Comparison of ENCODE assay signal across 1 cellular context in the genomic region with DNA sequence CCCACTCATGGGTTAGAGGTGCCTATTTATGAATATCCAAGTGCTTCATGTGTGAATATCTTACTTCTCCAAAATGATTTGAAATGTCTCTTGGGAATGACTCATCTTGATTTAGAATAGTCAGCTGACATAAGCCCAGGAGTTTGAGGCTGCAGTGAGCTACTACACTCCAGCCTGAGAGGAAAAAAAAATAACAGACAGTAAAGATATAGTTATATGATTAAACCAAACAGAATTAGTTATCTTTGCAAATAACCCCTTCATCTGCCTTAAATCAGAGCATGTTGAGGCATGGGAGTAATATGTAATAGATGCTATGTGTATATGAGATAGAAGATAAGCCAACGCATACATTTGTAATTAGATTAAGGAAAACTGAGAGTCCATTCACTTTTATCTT.
TF ChIP-seq lines count a peak whose summit lies in the region.

No MANE protein-coding gene starts in this region.

TF ChIP-seq in HEK293, 187 proteins besides CTCF, POLR2A, EP300 and RAD21 (continued from another document):
- TF ChIP-seq BCL11A (tag by site-specific recombination; IDR thresholded peaks at IDR 0.05; ENCODE audit: low read depth) (no peak), ZNF157 (tag by site-specific recombination; IDR thresholded peaks at IDR 0.05) (no peak), KLF1 (tag by site-specific recombination; IDR thresholded peaks at IDR 0.05) (no peak), ZXDB (tag by site-specific recombination; IDR thresholded peaks at IDR 0.05) (peak; percentile 10; the same call in 1 of the 2 replicates), FEZF1 (tag by site-specific recombination; IDR thresholded peaks at IDR 0.05) (no peak), GLIS2 (tag by site-specific recombination; IDR thresholded peaks at IDR 0.05) (no peak), ZNF311 (tag by site-specific recombination; IDR thresholded peaks at IDR 0.05; ENCODE audit: borderline replicate concordance) (no peak), ZIC2 (tag by site-specific recombination; IDR thresholded peaks at IDR 0.05) (no peak), ZNF366 (tag by site-specific recombination; conservative IDR thresholded peaks at IDR 0.05) (peak; percentile 46), PRDM6 (tag by site-specific recombination; IDR thresholded peaks at IDR 0.05) (peak; percentile 52; the same call in 1 of the 2 replicates)
- TF ChIP-seq, protein P1, sequence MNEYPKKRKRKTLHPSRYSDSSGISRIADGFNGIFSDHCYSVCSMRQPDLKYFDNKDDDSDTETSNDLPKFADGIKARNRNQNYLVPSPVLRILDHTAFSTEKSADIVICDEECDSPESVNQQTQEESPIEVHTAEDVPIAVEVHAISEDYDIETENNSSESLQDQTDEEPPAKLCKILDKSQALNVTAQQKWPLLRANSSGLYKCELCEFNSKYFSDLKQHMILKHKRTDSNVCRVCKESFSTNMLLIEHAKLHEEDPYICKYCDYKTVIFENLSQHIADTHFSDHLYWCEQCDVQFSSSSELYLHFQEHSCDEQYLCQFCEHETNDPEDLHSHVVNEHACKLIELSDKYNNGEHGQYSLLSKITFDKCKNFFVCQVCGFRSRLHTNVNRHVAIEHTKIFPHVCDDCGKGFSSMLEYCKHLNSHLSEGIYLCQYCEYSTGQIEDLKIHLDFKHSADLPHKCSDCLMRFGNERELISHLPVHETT (tag by site-specific recombination; IDR thresholded peaks at IDR 0.05), result no peak
- TF ChIP-seq, protein P2, sequence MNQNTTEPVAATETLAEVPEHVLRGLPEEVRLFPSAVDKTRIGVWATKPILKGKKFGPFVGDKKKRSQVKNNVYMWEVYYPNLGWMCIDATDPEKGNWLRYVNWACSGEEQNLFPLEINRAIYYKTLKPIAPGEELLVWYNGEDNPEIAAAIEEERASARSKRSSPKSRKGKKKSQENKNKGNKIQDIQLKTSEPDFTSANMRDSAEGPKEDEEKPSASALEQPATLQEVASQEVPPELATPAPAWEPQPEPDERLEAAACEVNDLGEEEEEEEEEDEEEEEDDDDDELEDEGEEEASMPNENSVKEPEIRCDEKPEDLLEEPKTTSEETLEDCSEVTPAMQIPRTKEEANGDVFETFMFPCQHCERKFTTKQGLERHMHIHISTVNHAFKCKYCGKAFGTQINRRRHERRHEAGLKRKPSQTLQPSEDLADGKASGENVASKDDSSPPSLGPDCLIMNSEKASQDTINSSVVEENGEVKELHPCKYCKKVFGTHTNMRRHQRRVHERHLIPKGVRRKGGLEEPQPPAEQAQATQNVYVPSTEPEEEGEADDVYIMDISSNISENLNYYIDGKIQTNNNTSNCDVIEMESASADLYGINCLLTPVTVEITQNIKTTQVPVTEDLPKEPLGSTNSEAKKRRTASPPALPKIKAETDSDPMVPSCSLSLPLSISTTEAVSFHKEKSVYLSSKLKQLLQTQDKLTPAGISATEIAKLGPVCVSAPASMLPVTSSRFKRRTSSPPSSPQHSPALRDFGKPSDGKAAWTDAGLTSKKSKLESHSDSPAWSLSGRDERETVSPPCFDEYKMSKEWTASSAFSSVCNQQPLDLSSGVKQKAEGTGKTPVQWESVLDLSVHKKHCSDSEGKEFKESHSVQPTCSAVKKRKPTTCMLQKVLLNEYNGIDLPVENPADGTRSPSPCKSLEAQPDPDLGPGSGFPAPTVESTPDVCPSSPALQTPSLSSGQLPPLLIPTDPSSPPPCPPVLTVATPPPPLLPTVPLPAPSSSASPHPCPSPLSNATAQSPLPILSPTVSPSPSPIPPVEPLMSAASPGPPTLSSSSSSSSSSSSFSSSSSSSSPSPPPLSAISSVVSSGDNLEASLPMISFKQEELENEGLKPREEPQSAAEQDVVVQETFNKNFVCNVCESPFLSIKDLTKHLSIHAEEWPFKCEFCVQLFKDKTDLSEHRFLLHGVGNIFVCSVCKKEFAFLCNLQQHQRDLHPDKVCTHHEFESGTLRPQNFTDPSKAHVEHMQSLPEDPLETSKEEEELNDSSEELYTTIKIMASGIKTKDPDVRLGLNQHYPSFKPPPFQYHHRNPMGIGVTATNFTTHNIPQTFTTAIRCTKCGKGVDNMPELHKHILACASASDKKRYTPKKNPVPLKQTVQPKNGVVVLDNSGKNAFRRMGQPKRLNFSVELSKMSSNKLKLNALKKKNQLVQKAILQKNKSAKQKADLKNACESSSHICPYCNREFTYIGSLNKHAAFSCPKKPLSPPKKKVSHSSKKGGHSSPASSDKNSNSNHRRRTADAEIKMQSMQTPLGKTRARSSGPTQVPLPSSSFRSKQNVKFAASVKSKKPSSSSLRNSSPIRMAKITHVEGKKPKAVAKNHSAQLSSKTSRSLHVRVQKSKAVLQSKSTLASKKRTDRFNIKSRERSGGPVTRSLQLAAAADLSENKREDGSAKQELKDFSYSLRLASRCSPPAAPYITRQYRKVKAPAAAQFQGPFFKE (tag by site-specific recombination; IDR thresholded peaks at IDR 0.05; ENCODE audit: borderline replicate concordance), result no peak
- TF ChIP-seq, protein P3, sequence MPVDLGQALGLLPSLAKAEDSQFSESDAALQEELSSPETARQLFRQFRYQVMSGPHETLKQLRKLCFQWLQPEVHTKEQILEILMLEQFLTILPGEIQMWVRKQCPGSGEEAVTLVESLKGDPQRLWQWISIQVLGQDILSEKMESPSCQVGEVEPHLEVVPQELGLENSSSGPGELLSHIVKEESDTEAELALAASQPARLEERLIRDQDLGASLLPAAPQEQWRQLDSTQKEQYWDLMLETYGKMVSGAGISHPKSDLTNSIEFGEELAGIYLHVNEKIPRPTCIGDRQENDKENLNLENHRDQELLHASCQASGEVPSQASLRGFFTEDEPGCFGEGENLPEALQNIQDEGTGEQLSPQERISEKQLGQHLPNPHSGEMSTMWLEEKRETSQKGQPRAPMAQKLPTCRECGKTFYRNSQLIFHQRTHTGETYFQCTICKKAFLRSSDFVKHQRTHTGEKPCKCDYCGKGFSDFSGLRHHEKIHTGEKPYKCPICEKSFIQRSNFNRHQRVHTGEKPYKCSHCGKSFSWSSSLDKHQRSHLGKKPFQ (tag by site-specific recombination; IDR thresholded peaks at IDR 0.05), result no peak
- TF ChIP-seq, protein P4, sequence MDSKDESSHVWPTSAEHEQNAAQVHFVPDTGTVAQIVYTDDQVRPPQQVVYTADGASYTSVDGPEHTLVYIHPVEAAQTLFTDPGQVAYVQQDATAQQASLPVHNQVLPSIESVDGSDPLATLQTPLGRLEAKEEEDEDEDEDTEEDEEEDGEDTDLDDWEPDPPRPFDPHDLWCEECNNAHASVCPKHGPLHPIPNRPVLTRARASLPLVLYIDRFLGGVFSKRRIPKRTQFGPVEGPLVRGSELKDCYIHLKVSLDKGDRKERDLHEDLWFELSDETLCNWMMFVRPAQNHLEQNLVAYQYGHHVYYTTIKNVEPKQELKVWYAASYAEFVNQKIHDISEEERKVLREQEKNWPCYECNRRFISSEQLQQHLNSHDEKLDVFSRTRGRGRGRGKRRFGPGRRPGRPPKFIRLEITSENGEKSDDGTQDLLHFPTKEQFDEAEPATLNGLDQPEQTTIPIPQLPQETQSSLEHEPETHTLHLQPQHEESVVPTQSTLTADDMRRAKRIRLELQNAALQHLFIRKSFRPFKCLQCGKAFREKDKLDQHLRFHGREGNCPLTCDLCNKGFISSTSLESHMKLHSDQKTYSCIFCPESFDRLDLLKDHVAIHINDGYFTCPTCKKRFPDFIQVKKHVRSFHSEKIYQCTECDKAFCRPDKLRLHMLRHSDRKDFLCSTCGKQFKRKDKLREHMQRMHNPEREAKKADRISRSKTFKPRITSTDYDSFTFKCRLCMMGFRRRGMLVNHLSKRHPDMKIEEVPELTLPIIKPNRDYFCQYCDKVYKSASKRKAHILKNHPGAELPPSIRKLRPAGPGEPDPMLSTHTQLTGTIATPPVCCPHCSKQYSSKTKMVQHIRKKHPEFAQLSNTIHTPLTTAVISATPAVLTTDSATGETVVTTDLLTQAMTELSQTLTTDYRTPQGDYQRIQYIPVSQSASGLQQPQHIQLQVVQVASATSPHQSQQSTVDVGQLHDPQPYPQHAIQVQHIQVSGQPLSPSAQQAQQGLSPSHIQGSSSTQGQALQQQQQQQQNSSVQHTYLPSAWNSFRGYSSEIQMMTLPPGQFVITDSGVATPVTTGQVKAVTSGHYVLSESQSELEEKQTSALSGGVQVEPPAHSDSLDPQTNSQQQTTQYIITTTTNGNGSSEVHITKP (tag by site-specific recombination; IDR thresholded peaks at IDR 0.05), result no peak
